Comparison of ENCODE assay signal across 1 cellular context in genomic region chr5:36624277-36624676, GRCh38.
TF ChIP-seq lines count a peak whose summit lies in the region.

No MANE protein-coding gene starts in this region.

TF ChIP-seq in H1, 55 proteins besides CTCF, POLR2A, EP300 and RAD21:
- TF ChIP-seq SUZ12 (IDR thresholded peaks at IDR 0.05; ENCODE audit: low read length) = no peak
- no peak for TF ChIP-seq BACH1 (IDR thresholded peaks at IDR 0.05; ENCODE audit: low read length)
- TF ChIP-seq SP1 (IDR thresholded peaks at IDR 0.05; ENCODE audit: low read depth, low read length) = no peak
- TF ChIP-seq TCF12 (IDR thresholded peaks at IDR 0.05; ENCODE audit: low read depth, low read length) = no peak
- no peak for TF ChIP-seq SRF (IDR thresholded peaks at IDR 0.05; ENCODE audit: low read depth, low read length)
- TF ChIP-seq SAP30 (IDR thresholded peaks at IDR 0.05; ENCODE audit: insufficient read depth, insufficient replicate concordance, low read length) = no peak
- TF ChIP-seq POLR2AphosphoS5 (IDR thresholded peaks at IDR 0.05; ENCODE audit: low read depth, low read length) = no peak
- TF ChIP-seq SIX5 (IDR thresholded peaks at IDR 0.05; ENCODE audit: low read depth, low read length) = no peak
- TF ChIP-seq RFX5 (IDR thresholded peaks at IDR 0.05; ENCODE audit: borderline replicate concordance, low read depth, low read length) = no peak
- TF ChIP-seq CBX8 (IDR thresholded peaks at IDR 0.05; ENCODE audit: borderline replicate concordance, low read depth, low read length) = no peak
- TF ChIP-seq CHD7 (IDR thresholded peaks at IDR 0.05; ENCODE audit: insufficient replicate concordance, low read length) = no peak
- TF ChIP-seq NRF1 (IDR thresholded peaks at IDR 0.05; ENCODE audit: low read depth, low read length) = no peak
- TF ChIP-seq TEAD4 (IDR thresholded peaks at IDR 0.05; ENCODE audit: low read depth, low read length) = no peak
- TF ChIP-seq E2F6 (IDR thresholded peaks at IDR 0.05) = no peak
- no peak for TF ChIP-seq GABPA (IDR thresholded peaks at IDR 0.05; ENCODE audit: borderline replicate concordance, insufficient read depth, low read length)
